In genomic region chr1:235215453-235215852, GRCh38 we compare ENCODE assay signal across 23 cellular contexts.
"Had no signal": no experiment of that assay in that cellular context is flagged by ENCODE, and none has a peak within 500 bp of the region (broad histone marks: within the 10 kb centered on the region; RNA-seq: fewer than 3 reads in every experiment).

No MANE protein-coding gene starts in this region.

- H3K27ac Mint-ChIP-seq: activated T-helper 2 cell treated with anti-CD3 and anti-CD28 coated beads, Interferon-gamma antibody, Interleukin-2, Interleukin-4, amounts not matched to agents 10 μg/mL and 5 μg/mL and 100 μg/mL, durations not matched to agents 14 hours and 24 hours and 36 hours; IgD-negative memory B cell had no signal

- DNase-seq: activated CD4-positive, alpha-beta memory T cell treated with anti-CD3 and anti-CD28 coated beads, Interleukin-2, amount 10 ng/mL, durations not matched to agents 7 days and 5 days; activated CD4-positive, alpha-beta T cell treated with anti-CD3 and anti-CD28 coated beads for 1 hour; activated CD4-positive, CD25-positive, alpha-beta regulatory T cell; activated CD8-positive, alpha-beta memory T cell treated with anti-CD3 and anti-CD28 coated beads, Interleukin-2, amount 50 U/mL, for 48 hours; activated gamma-delta T cell; activated naive CD4-positive, alpha-beta T cell treated with anti-CD3 and anti-CD28 coated beads, Interleukin-2, amount 50 U/mL, for 16 hours; activated T-cell treated with anti-CD3 and anti-CD28 coated beads, Interleukin-2, amount 50 U/mL, for 1 hour; amniotic stem cell; Karpas-422; KBM-7; NCI-H1105; NCI-H1417 treated with DMSO at 0.1 percent for 48 hours; NCI-H187 treated with DMSO at 0.1 percent for 48 hours; NCI-H2081; NCI-H345; NCI-H524 treated with DMSO at 0.1 percent for 48 hours; SHP77; SJCRH30; T1000; WERI-Rb-1 had no signal

- H3K9me3 Mint-ChIP-seq: activated CD4-positive, alpha-beta memory T cell treated with anti-CD3 and anti-CD28 coated beads, Interleukin-2, amount 10 ng/mL, durations not matched to agents 7 days and 5 days; activated T-helper 2 cell treated with anti-CD3 and anti-CD28 coated beads, Interferon-gamma antibody, Interleukin-2, Interleukin-4, amounts not matched to agents 10 μg/mL and 5 μg/mL and 100 μg/mL, durations not matched to agents 14 hours and 24 hours and 36 hours; IgD-negative memory B cell had no signal

- H3K27me3 Mint-ChIP-seq: activated CD4-positive, alpha-beta memory T cell treated with anti-CD3 and anti-CD28 coated beads, Interleukin-2, amount 10 ng/mL, durations not matched to agents 7 days and 5 days; IgD-negative memory B cell had no signal

- ATAC-seq: Panc1 had no signal

- H3K4me3 Mint-ChIP-seq: activated CD4-positive, alpha-beta memory T cell treated with anti-CD3 and anti-CD28 coated beads, Interleukin-2, amount 10 ng/mL, durations not matched to agents 7 days and 5 days; IgD-negative memory B cell had no signal
